ENCODE assay signal across 17 cellular contexts in the genomic region with DNA sequence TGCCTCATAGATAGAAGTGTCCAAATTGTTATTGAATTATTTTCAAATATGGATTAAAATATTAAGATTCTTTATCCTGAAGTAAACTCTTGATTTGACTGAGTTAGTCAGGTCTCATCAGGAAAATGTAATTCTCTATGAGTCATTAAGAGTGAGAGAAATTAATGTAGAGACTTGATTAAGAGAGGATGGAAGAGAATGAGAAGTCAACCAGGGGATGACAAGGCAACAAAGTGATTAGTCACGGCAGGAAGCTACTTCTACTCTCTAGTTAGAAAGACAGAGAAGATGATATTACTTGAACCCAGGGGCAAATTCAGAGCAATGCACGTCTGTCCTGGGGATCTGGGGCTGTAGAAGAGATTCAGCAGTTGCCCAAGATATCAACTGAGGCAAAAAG.
A peak's percentile ranks its signal among the peaks of the same experiment; 100 is the strongest.
DNase-seq lines count a peak whose midpoint lies in the region; FAIRE-seq and TF ChIP-seq lines count a peak whose summit lies in the region.
"Had no signal": no experiment of that assay in that cellular context is flagged by ENCODE, and none has a peak within 500 bp of the region (broad histone marks: within the 10 kb centered on the region; RNA-seq: fewer than 3 reads in every experiment).

No MANE protein-coding gene starts in this region.

- no peak for TF ChIP-seq CTCF in bronchial epithelial cell (IDR thresholded peaks at IDR 0.05; ENCODE audit: insufficient read depth, low read length, severe bottlenecking)
- TF ChIP-seq CTCF in right atrium auricular region (IDR thresholded peaks at IDR 0.05): no peak
- no peak for TF ChIP-seq CTCF in HFFc6 (IDR thresholded peaks at IDR 0.05)

- H3K27me3 ChIP-seq in bronchial epithelial cell (ENCODE audit: control insufficient read depth, insufficient read depth, low read length) (no peaks in the 10 kb centered on the region), mesenchymal stem cell (ENCODE audit: control insufficient read depth in 1 of 2, insufficient read depth in 1 of 2, low read length in 2 of 2) (no peaks in the 10 kb centered on the region), right atrium auricular region (no peaks in the 10 kb centered on the region)
- H3K27me3 ChIP-seq: BLaER1 had no signal

- H2AFZ ChIP-seq in mesenchymal stem cell (ENCODE audit: low read depth, low read length): no peak overlapping the region

- H3K4me1 ChIP-seq in mesenchymal stem cell (ENCODE audit: control insufficient read depth, insufficient read depth, low read depth, low read length): peaks cover 4% of the 10 kb centered on the region
- no peaks in the 10 kb centered on the region for H3K4me1 ChIP-seq in right atrium auricular region
- H3K4me1 ChIP-seq: BLaER1, Caco-2 had no signal

- H3K36me3 ChIP-seq in bronchial epithelial cell (ENCODE audit: control insufficient read depth, insufficient read depth, low read length): no peaks in the 10 kb centered on the region
- no peaks in the 10 kb centered on the region for H3K36me3 ChIP-seq in mesenchymal stem cell (ENCODE audit: control insufficient read depth in 1 of 2, insufficient read depth in 2 of 2, low read depth in 1 of 2, low read length in 2 of 2)
- no peaks in the 10 kb centered on the region for H3K36me3 ChIP-seq in right atrium auricular region
- H3K36me3 ChIP-seq: BLaER1 had no signal

- no peak overlapping the region for H2BK120ac ChIP-seq in mesenchymal stem cell (ENCODE audit: low read depth, low read length)

- peak overlapping the region; percentile 9 for H3K9ac ChIP-seq in mesenchymal stem cell (ENCODE audit: low read length)
- H3K9ac ChIP-seq: BLaER1 had no signal

- no peak overlapping the region for H3K4me3 Mint-ChIP-seq in HFFc6
- H3K4me3 Mint-ChIP-seq: CD8-positive, alpha-beta memory T cell had no signal

- H3K9me3 ChIP-seq in mesenchymal stem cell (ENCODE audit: control insufficient read depth, low read length): no peaks in the 10 kb centered on the region
- H3K9me3 ChIP-seq in right atrium auricular region: no peaks in the 10 kb centered on the region
- H3K9me3 ChIP-seq: BLaER1, Caco-2 had no signal

- no peak for FAIRE-seq in bronchial epithelial cell (lab: Jason Lieb, UNC)
- FAIRE-seq in urothelium cell line (lab: Jason Lieb, UNC): no peak
- FAIRE-seq: GM12878, GM18507 had no signal

- H2BK12ac ChIP-seq in mesenchymal stem cell (ENCODE audit: low read length in 2 of 2): no peak overlapping the region

- H3K4me2 ChIP-seq in mesenchymal stem cell (ENCODE audit: low read length, poor library complexity, severe bottlenecking): no peak overlapping the region
- H3K4me2 ChIP-seq: BLaER1 had no signal

- H3K4ac ChIP-seq in mesenchymal stem cell (ENCODE audit: low read depth in 1 of 2, low read length in 2 of 2): no peak overlapping the region

- no peaks in the 10 kb centered on the region for H3K27me3 Mint-ChIP-seq in HFFc6 (ENCODE audit: insufficient read depth)
- H3K27me3 Mint-ChIP-seq: CD8-positive, alpha-beta memory T cell had no signal

- no peak overlapping the region for H4K8ac ChIP-seq in mesenchymal stem cell (ENCODE audit: low read length)

- no peak overlapping the region for H4K91ac ChIP-seq in mesenchymal stem cell (ENCODE audit: low read length)

- H3K4me3 ChIP-seq in bronchial epithelial cell (ENCODE audit: low read depth, low read length) (no peak overlapping the region), mesenchymal stem cell (ENCODE audit: insufficient read depth in 1 of 2, low read depth in 1 of 2, low read length in 2 of 2) (no peak overlapping the region), right atrium auricular region (no peak overlapping the region)
- H3K4me3 ChIP-seq: BLaER1, GM12878 had no signal

- peaks cover 48% of the 10 kb centered on the region for H3K9me3 Mint-ChIP-seq in HFFc6

- peaks cover 14% of the 10 kb centered on the region for H3K79me1 ChIP-seq in mesenchymal stem cell (replicated peaks; ENCODE audit: low read length, poor library complexity, severe bottlenecking)

- no peak overlapping the region for H3K27ac Mint-ChIP-seq in HFFc6
- H3K27ac Mint-ChIP-seq: CD8-positive, alpha-beta memory T cell had no signal

- no peaks in the 10 kb centered on the region; the same call in 1 of the 2 replicates for H3K36me3 Mint-ChIP-seq in HFFc6 (ENCODE audit: low read depth)
- H3K36me3 Mint-ChIP-seq: CD8-positive, alpha-beta memory T cell had no signal

- no peak overlapping the region for H2BK5ac ChIP-seq in mesenchymal stem cell (ENCODE audit: low read depth, low read length, poor library complexity, severe bottlenecking)

- H3K27ac ChIP-seq in mesenchymal stem cell (ENCODE audit: low read length, poor library complexity, severe bottlenecking): peak overlapping the region; percentile 26
- no peak overlapping the region for H3K27ac ChIP-seq in right atrium auricular region
- H3K27ac ChIP-seq: BLaER1 had no signal

- H3K4me1 Mint-ChIP-seq in HFFc6 (ENCODE audit: low read depth): no peaks in the 10 kb centered on the region
- H3K4me1 Mint-ChIP-seq: CD8-positive, alpha-beta memory T cell had no signal

- no peak overlapping the region for H3K14ac ChIP-seq in mesenchymal stem cell (ENCODE audit: low read length in 2 of 2)

- no peak overlapping the region for H3K23ac ChIP-seq in mesenchymal stem cell (ENCODE audit: low read length in 2 of 2)

- WGBS in mesenchymal stem cell: 53% methylated on average over 2 of the region's 2 CpGs

- H2BK15ac ChIP-seq in mesenchymal stem cell (ENCODE audit: low read depth, poor library complexity, severe bottlenecking): no peak overlapping the region

- peak; percentile 11 for DNase-seq in ELR (ENCODE audit: low read depth)
- peak; percentile 2 for DNase-seq in RKO (ENCODE audit: low spot score)
- peak; percentile 15 for DNase-seq in bronchial epithelial cell (ENCODE audit: low read depth)
- no peak for DNase-seq in mesenchymal stem cell
- DNase-seq in urothelium cell line (ENCODE audit: low spot score): no peak
- DNase-seq in right atrium auricular region (ENCODE audit: low spot score): no peak
- DNase-seq in HFFc6: no peak
- DNase-seq in stimulated activated CD4-positive, alpha-beta T cell treated with anti-CD3 and anti-CD28 coated beads, Interleukin-2, amount 100 ng/mL, for 24 hours: no peak
- DNase-seq: 8988T; AML-193; Caco-2; CD8-positive, alpha-beta memory T cell; DMS53; H7 had no signal

- H2AK5ac ChIP-seq in mesenchymal stem cell (ENCODE audit: low read length, severe bottlenecking): peak overlapping the region; percentile 6

- no peak overlapping the region for H3K18ac ChIP-seq in mesenchymal stem cell (ENCODE audit: low read depth in 1 of 2, low read length in 2 of 2)

Comparison
In these comparisons a context has a peak if more than half of its experiments do, and no peak if none do; other contexts are left out.
1. DNase-seq: peak in ELR (single experiment), RKO (single experiment) and bronchial epithelial cell (single experiment); none in mesenchymal stem cell (single experiment), urothelium cell line (single experiment), right atrium auricular region (single experiment), HFFc6 (single experiment) and stimulated activated CD4-positive, alpha-beta T cell treated with anti-CD3 and anti-CD28 coated beads, Interleukin-2, amount 100 ng/mL, for 24 hours (0 of 2).